Comparison of ENCODE assay signal across 16 cellular contexts in genomic region chr7:104550362-104550761, GRCh38.
DNase-seq lines count a peak whose midpoint lies in the region; ATAC-seq and TF ChIP-seq lines count a peak whose summit lies in the region.
"Had no signal": no experiment of that assay in that cellular context is flagged by ENCODE, and none has a peak within 500 bp of the region (broad histone marks: within the 10 kb centered on the region; RNA-seq: fewer than 3 reads in every experiment).

No MANE protein-coding gene starts in this region.

- H4K5ac ChIP-seq in mesendoderm (ENCODE audit: low read length) = no peak overlapping the region

- no peak overlapping the region for H2AK5ac ChIP-seq in mesendoderm (ENCODE audit: low read length)

- intact Hi-C loops in adrenal gland (cut with DNase I) = no loop called here

- no peak overlapping the region for H3K4me2 ChIP-seq in mesendoderm (ENCODE audit: low read length)

- H3K79me1 ChIP-seq in mesendoderm (ENCODE audit: low read length) = no peaks in the 10 kb centered on the region

- H3K27ac ChIP-seq in adrenal gland = peak overlapping the region in 3 of 5 donors; percentile 2 to 68 (median 56)
- H3K27ac ChIP-seq in mesendoderm (ENCODE audit: low read depth, low read length) = no peak overlapping the region
- H3K27ac ChIP-seq in gastroesophageal sphincter = no peak overlapping the region

- H3K79me2 ChIP-seq in mesendoderm (ENCODE audit: control insufficient read depth, insufficient read depth, low read length) = no peaks in the 10 kb centered on the region

- H3K9me3 ChIP-seq in adrenal gland (replicated peaks in 1 of 3) = no peaks in the 10 kb centered on the region
- H3K9me3 ChIP-seq in gastroesophageal sphincter = no peaks in the 10 kb centered on the region
- H3K9me3 ChIP-seq: Caco-2 had no signal

- no peak for TF ChIP-seq EP300 in gastroesophageal sphincter (IDR thresholded peaks at IDR 0.05)

- H3K4me3 ChIP-seq in adrenal gland (no peak overlapping the region), mesendoderm (ENCODE audit: low read length) (no peak overlapping the region), gastroesophageal sphincter (no peak overlapping the region)

- H2BK120ac ChIP-seq in mesendoderm (ENCODE audit: low read depth, low read length) = no peak overlapping the region

- no peak overlapping the region for H2BK5ac ChIP-seq in mesendoderm (ENCODE audit: low read length)

- ATAC-seq in gastroesophageal sphincter = no peak
- ATAC-seq: HCT116 had no signal

- 42 to 55% (median 51%) methylated on average over 3 of the region's 3 CpGs for WGBS in adrenal gland, 4 donors
- no CpG with 5 or more reads among the region's 3 CpGs for WGBS in mesendoderm (ENCODE audit: extremely low coverage, insufficient coverage, low lambda C conversion rate)
- WGBS in gastroesophageal sphincter (ENCODE audit: low coverage in 1 of 2), 2 donors = 79 to 82% methylated on average over 3 of the region's 3 CpGs

- no peak overlapping the region for H3K4ac ChIP-seq in mesendoderm (ENCODE audit: low read depth, low read length)

- no peak overlapping the region for H3K56ac ChIP-seq in mesendoderm (ENCODE audit: low read length)

- H3K23ac ChIP-seq in mesendoderm (ENCODE audit: low read length) = no peak overlapping the region

- H3K36me3 ChIP-seq in adrenal gland (replicated peaks in 1 of 2) = no peaks in the 10 kb centered on the region
- H3K36me3 ChIP-seq in mesendoderm (ENCODE audit: control insufficient read depth, insufficient read depth, low read length) = no peaks in the 10 kb centered on the region
- H3K36me3 ChIP-seq in gastroesophageal sphincter = no peaks in the 10 kb centered on the region

- H3K27me3 ChIP-seq in adrenal gland (no peaks in the 10 kb centered on the region), mesendoderm (ENCODE audit: insufficient read depth, low read length, poor library complexity) (no peaks in the 10 kb centered on the region), gastroesophageal sphincter (no peaks in the 10 kb centered on the region)

- no peak for TF ChIP-seq POLR2A in adrenal gland (IDR thresholded peaks at IDR 0.05)
- no peak for TF ChIP-seq POLR2A in gastroesophageal sphincter (IDR thresholded peaks at IDR 0.05)

- no peak overlapping the region for H4K8ac ChIP-seq in mesendoderm (ENCODE audit: low read depth, low read length)

- H2BK15ac ChIP-seq in mesendoderm (replicated peaks; ENCODE audit: low read depth) = no peak overlapping the region

- H3K18ac ChIP-seq in mesendoderm (ENCODE audit: low read length) = no peak overlapping the region

- H3K4me1 ChIP-seq in adrenal gland (replicated peaks in 1 of 2) (peaks cover 8 to 33% of the 10 kb centered on the region in 2 donors), mesendoderm (ENCODE audit: control insufficient read depth, low read depth, low read length) (no peaks in the 10 kb centered on the region), gastroesophageal sphincter (no peaks in the 10 kb centered on the region)
- H3K4me1 ChIP-seq: Caco-2 had no signal

- DNase-seq in Daoy (ENCODE audit: low read depth) (peak; percentile 84), M059J (ENCODE audit: low read depth) (peak; percentile 25), adrenal gland (peak; percentile 31 to 73 (median 64)), myocyte (ENCODE audit: low read depth) (peak; percentile 6), mesendoderm (no peak), NCI-H82 (lab: John Stamatoyannopoulos, UW) (no peak)
- DNase-seq: AML-193, Caco-2, NCI-H1436, NCI-H2029, NCI-H2171, NCI-H446 treated with DMSO at 0.1 percent for 48 hours, NCI-H748 treated with DMSO at 0.1 percent for 48 hours, SHP77 treated with DMSO at 0.1 percent for 48 hours had no signal

- TF ChIP-seq CTCF in adrenal gland (IDR thresholded peaks at IDR 0.05) (no peak), gastroesophageal sphincter (IDR thresholded peaks at IDR 0.05) (no peak)

- H3K9ac ChIP-seq in mesendoderm (ENCODE audit: low read length) = no peak overlapping the region

Comparison
In these comparisons a context has a peak if more than half of its experiments do, and no peak if none do; other contexts are left out.
1. DNase-seq: peak in Daoy (single experiment), M059J (single experiment), adrenal gland (7 of 7) and myocyte (single experiment); none in mesendoderm (single experiment) and NCI-H82 (single experiment).
2. H3K27ac ChIP-seq: peak in adrenal gland (3 of 5); none in mesendoderm (single experiment) and gastroesophageal sphincter (0 of 4).